Comparison of ENCODE assay signal across 1 cellular context in genomic region chr15:78265752-78266224, GRCh38.
TF ChIP-seq lines count a peak whose summit lies in the region.

No MANE protein-coding gene starts in this region.

TF ChIP-seq in K562, 482 proteins besides CTCF, POLR2A, EP300 and RAD21:
- TF ChIP-seq E2F5 (CRISPR knock-in tag; IDR thresholded peaks at IDR 0.05) (no peak), TBL1XR1 (IDR thresholded peaks at IDR 0.05; ENCODE audit: low read length in 2 of 2) (no peak), ZBTB11 (CRISPR knock-in tag; IDR thresholded peaks at IDR 0.05) (no peak), HIVEP1 (CRISPR knock-in tag; IDR thresholded peaks at IDR 0.05) (no peak), MTF1 (CRISPR knock-in tag; IDR thresholded peaks at IDR 0.05; ENCODE audit: borderline replicate concordance) (no peak), E2F8 (IDR thresholded peaks at IDR 0.05; ENCODE audit: low read depth, partially characterized antibody) (no peak)
